Comparison of ENCODE assay signal across 30 cellular contexts in genomic region chr1:47777322-47777721, GRCh38.
"Had no signal": no experiment of that assay in that cellular context is flagged by ENCODE, and none has a peak within 500 bp of the region (broad histone marks: within the 10 kb centered on the region; RNA-seq: fewer than 3 reads in every experiment).

No MANE protein-coding gene starts in this region.

- H3K36me3 Mint-ChIP-seq: activated naive CD4-positive, alpha-beta T cell treated with anti-CD3 and anti-CD28 coated beads, Interleukin-2, amount 10 ng/mL, durations not matched to agents 7 days and 5 days; activated naive CD4-positive, alpha-beta T cell treated with anti-CD3 and anti-CD28 coated beads, Interleukin-2, amount 50 U/mL, for 72 hours; activated naive CD8-positive, alpha-beta T cell treated with anti-CD3 and anti-CD28 coated beads, Interleukin-2, amount 10 ng/mL, durations not matched to agents 7 days and 5 days; brain had no signal

- H3K9me3 ChIP-seq: ascending aorta, breast epithelium, colonic mucosa had no signal

- DNase-seq: activated CD4-positive, alpha-beta memory T cell treated with anti-CD3 and anti-CD28 coated beads, Interleukin-2, amount 10 ng/mL, durations not matched to agents 7 days and 5 days; activated CD4-positive, alpha-beta T cell treated with anti-CD3 and anti-CD28 coated beads for 1 hour; activated CD4-positive, alpha-beta T cell treated with anti-CD3 and anti-CD28 coated beads for 4 hours; activated CD4-positive, alpha-beta T cell treated with anti-CD3 and anti-CD28 coated beads, Interleukin-2, amount 10 ng/mL, durations not matched to agents 7 days and 5 days; activated CD4-positive, alpha-beta T cell treated with anti-CD3 and anti-CD28 coated beads, Interleukin-2, amount 50 U/mL, for 4 hours; activated CD8-positive, alpha-beta memory T cell treated with anti-CD3 and anti-CD28 coated beads, Interleukin-2, amount 50 U/mL, for 48 hours; activated gamma-delta T cell; activated naive CD4-positive, alpha-beta T cell; activated naive CD4-positive, alpha-beta T cell treated with anti-CD3 and anti-CD28 coated beads, Interleukin-2, amount 10 ng/mL, durations not matched to agents 7 days and 5 days; activated naive CD8-positive, alpha-beta T cell treated with anti-CD3 and anti-CD28 coated beads, Interleukin-2, amount 10 ng/mL, durations not matched to agents 7 days and 5 days; activated T-cell treated with anti-CD3 and anti-CD28 coated beads for 4 hours; activated T-cell treated with anti-CD3 and anti-CD28 coated beads, Interleukin-2, amount 50 U/mL, for 24 hours; activated T-cell treated with anti-CD3 and anti-CD28 coated beads, Interleukin-2, amount 50 U/mL, for 72 hours; central memory CD4-positive, alpha-beta T cell; cerebellar nuclear complex; colonic mucosa; effector memory CD4-positive, alpha-beta T cell; endodermal cell; foreskin fibroblast; T-helper 2 cell had no signal

- H3K4me1 ChIP-seq: breast epithelium, colonic mucosa had no signal

- H3K27me3 ChIP-seq: ascending aorta, breast epithelium, cardiac muscle cell, colonic mucosa had no signal

- H3K36me3 ChIP-seq: breast epithelium, cardiac muscle cell, colonic mucosa had no signal

- FAIRE-seq: frontal cortex, TTC549 had no signal

- H3K4me3 Mint-ChIP-seq: activated CD4-positive, alpha-beta memory T cell treated with anti-CD3 and anti-CD28 coated beads, Interleukin-2, amount 10 ng/mL, durations not matched to agents 7 days and 5 days; activated CD4-positive, alpha-beta T cell treated with anti-CD3 and anti-CD28 coated beads, Interleukin-2, amount 10 ng/mL, durations not matched to agents 7 days and 5 days; activated naive CD4-positive, alpha-beta T cell treated with anti-CD3 and anti-CD28 coated beads, Interleukin-2, amount 10 ng/mL, durations not matched to agents 7 days and 5 days; activated naive CD8-positive, alpha-beta T cell treated with anti-CD3 and anti-CD28 coated beads, Interleukin-2, amount 10 ng/mL, durations not matched to agents 7 days and 5 days; activated T-cell treated with anti-CD3 and anti-CD28 coated beads, Interleukin-2, amount 50 U/mL, for 24 hours; activated T-cell treated with anti-CD3 and anti-CD28 coated beads, Interleukin-2, amount 50 U/mL, for 72 hours; brain; endodermal cell; WTC11 had no signal

- H3K9me3 Mint-ChIP-seq: activated CD4-positive, alpha-beta memory T cell treated with anti-CD3 and anti-CD28 coated beads, Interleukin-2, amount 10 ng/mL, durations not matched to agents 7 days and 5 days; activated CD4-positive, alpha-beta T cell treated with anti-CD3 and anti-CD28 coated beads, Interleukin-2, amount 10 ng/mL, durations not matched to agents 7 days and 5 days; activated naive CD4-positive, alpha-beta T cell treated with anti-CD3 and anti-CD28 coated beads, Interleukin-2, amount 10 ng/mL, durations not matched to agents 7 days and 5 days; activated naive CD4-positive, alpha-beta T cell treated with anti-CD3 and anti-CD28 coated beads, Interleukin-2, amount 50 U/mL, for 72 hours; activated naive CD8-positive, alpha-beta T cell treated with anti-CD3 and anti-CD28 coated beads, Interleukin-2, amount 10 ng/mL, durations not matched to agents 7 days and 5 days; activated T-cell treated with anti-CD3 and anti-CD28 coated beads, Interleukin-2, amount 50 U/mL, for 24 hours; activated T-cell treated with anti-CD3 and anti-CD28 coated beads, Interleukin-2, amount 50 U/mL, for 72 hours; brain; endodermal cell; WTC11 had no signal

- H3K27ac Mint-ChIP-seq: activated CD4-positive, alpha-beta memory T cell treated with anti-CD3 and anti-CD28 coated beads, Interleukin-2, amount 10 ng/mL, durations not matched to agents 7 days and 5 days; activated CD4-positive, alpha-beta T cell treated with anti-CD3 and anti-CD28 coated beads, Interleukin-2, amount 10 ng/mL, durations not matched to agents 7 days and 5 days; activated naive CD4-positive, alpha-beta T cell treated with anti-CD3 and anti-CD28 coated beads, Interleukin-2, amount 10 ng/mL, durations not matched to agents 7 days and 5 days; activated naive CD8-positive, alpha-beta T cell treated with anti-CD3 and anti-CD28 coated beads, Interleukin-2, amount 10 ng/mL, durations not matched to agents 7 days and 5 days; activated T-cell treated with anti-CD3 and anti-CD28 coated beads, Interleukin-2, amount 50 U/mL, for 24 hours; activated T-cell treated with anti-CD3 and anti-CD28 coated beads, Interleukin-2, amount 50 U/mL, for 72 hours; endodermal cell; WTC11 had no signal

- H3K4me3 ChIP-seq: ascending aorta, breast epithelium, cardiac muscle cell, colonic mucosa had no signal

- H3K4me1 Mint-ChIP-seq: activated CD4-positive, alpha-beta memory T cell treated with anti-CD3 and anti-CD28 coated beads, Interleukin-2, amount 10 ng/mL, durations not matched to agents 7 days and 5 days; activated CD4-positive, alpha-beta T cell treated with anti-CD3 and anti-CD28 coated beads, Interleukin-2, amount 10 ng/mL, durations not matched to agents 7 days and 5 days; activated naive CD4-positive, alpha-beta T cell treated with anti-CD3 and anti-CD28 coated beads, Interleukin-2, amount 10 ng/mL, durations not matched to agents 7 days and 5 days; activated naive CD8-positive, alpha-beta T cell treated with anti-CD3 and anti-CD28 coated beads, Interleukin-2, amount 10 ng/mL, durations not matched to agents 7 days and 5 days; endodermal cell had no signal

- H3K27ac ChIP-seq: ascending aorta, breast epithelium, cardiac muscle cell, colonic mucosa, VCaP had no signal

- ATAC-seq: activated naive CD4-positive, alpha-beta T cell treated with anti-CD3 and anti-CD28 coated beads, Interleukin-2, amount 50 U/mL, for 72 hours; activated T-cell treated with anti-CD3 and anti-CD28 coated beads, Interleukin-2, amount 50 U/mL, for 72 hours; esophagus mucosa had no signal
